ENCODE assay signal across 8 cellular contexts in the genomic region with DNA sequence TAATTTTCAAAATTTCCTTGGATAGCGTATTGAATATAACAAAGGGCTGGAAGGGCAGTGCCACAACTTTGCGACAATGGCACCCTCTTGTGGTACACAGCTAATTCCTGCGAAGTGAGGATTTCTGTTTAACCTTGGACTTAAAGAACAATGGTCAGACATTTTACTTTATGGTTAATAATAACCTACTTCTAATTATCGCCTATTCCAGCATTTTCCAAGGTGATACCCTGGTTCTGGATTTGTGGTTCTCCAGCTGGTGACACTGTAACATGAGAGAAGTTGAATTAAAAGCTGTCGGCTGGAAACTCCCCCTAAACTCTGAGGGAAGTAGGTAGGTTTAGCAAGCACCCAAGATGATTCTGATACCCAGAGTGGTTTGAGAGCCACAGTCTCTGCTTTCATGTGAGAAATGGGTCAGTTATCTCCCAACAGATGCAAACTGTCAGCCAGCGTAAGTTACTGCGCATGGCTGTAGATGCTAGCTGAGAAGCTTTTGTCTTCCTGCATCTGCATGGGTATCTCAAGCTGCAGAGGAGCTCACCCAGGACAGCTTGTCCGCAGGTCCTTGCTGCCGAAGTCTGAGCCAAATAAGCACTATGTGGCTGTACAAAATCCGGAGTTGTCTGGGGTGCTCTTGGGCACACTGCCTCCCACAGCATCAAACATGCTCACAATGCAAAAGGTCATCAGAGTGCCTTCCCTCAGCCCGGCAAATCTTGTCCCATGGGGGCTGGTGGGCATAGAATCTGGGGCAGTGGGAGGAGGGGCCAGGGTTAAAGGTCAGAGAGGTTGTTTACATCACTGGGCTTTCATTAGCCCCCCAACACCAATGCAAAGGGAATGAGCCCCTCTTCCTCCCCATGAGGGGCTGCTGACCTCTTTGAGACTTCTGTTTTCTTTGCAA. TPM values are rescaled to one million over a fixed set of nuclear protein-coding genes. Genes with fewer than 3 reads are reported as not detected.
DNase-seq lines count a peak whose midpoint lies in the region; ATAC-seq and TF ChIP-seq lines count a peak whose summit lies in the region.

No MANE protein-coding gene starts in this region.

- intact Hi-C loops in Caco-2 (cut with micrococcal nuclease; ENCODE audit: unreplicated experiment), result loop anchor here (1.0 to 5.0 kb wide), 3 partner anchors 170 to 341 kb away; partner anchors contain the start of gene LRRK1

- H2BK12ac ChIP-seq in mesenchymal stem cell (ENCODE audit: low read length in 2 of 2), result no peak overlapping the region

- no peak overlapping the region for H3K23ac ChIP-seq in mesenchymal stem cell (ENCODE audit: low read length in 2 of 2)

- no peaks in the 10 kb centered on the region for H3K36me3 Mint-ChIP-seq in Caco-2 (ENCODE audit: insufficient read depth, unreplicated experiment)

- H3K79me1 ChIP-seq in mesenchymal stem cell (replicated peaks; ENCODE audit: low read length, poor library complexity, severe bottlenecking), result no peaks in the 10 kb centered on the region

- no peak overlapping the region for H2AK5ac ChIP-seq in mesenchymal stem cell (ENCODE audit: low read length, severe bottlenecking)

- no peak for TF ChIP-seq EP300 in suprapubic skin (IDR thresholded peaks at IDR 0.05)

- H2BK15ac ChIP-seq in mesenchymal stem cell (ENCODE audit: low read depth, poor library complexity, severe bottlenecking), result no peak overlapping the region

- no peak overlapping the region for H3K4ac ChIP-seq in mesenchymal stem cell (ENCODE audit: low read depth in 1 of 2, low read length in 2 of 2)

- ATAC-seq in GM21576 (IDR thresholded peaks at IDR 0.05; ENCODE audit: unreplicated experiment), result peak; percentile 65
- no peak for ATAC-seq in GM18873 (IDR thresholded peaks at IDR 0.05; ENCODE audit: low FRiP score, unreplicated experiment)

- H2BK120ac ChIP-seq in mesenchymal stem cell (ENCODE audit: low read depth, low read length), result no peak overlapping the region

- no peak overlapping the region for H4K8ac ChIP-seq in mesenchymal stem cell (ENCODE audit: low read length)

- no peak overlapping the region for H3K4me3 ChIP-seq in Caco-2 (ENCODE audit: low read depth, low read length)
- H3K4me3 ChIP-seq in WERI-Rb-1 (ENCODE audit: low read depth, low read length), result no peak overlapping the region
- no peak overlapping the region for H3K4me3 ChIP-seq in mesenchymal stem cell (ENCODE audit: insufficient read depth in 1 of 2, low read depth in 1 of 2, low read length in 2 of 2)
- no peak overlapping the region for H3K4me3 ChIP-seq in suprapubic skin

- H3K36me3 ChIP-seq in Caco-2 (ENCODE audit: control insufficient read depth, insufficient read depth, low read length), result no peaks in the 10 kb centered on the region
- no peaks in the 10 kb centered on the region for H3K36me3 ChIP-seq in WERI-Rb-1
- H3K36me3 ChIP-seq in mesenchymal stem cell (ENCODE audit: control insufficient read depth in 1 of 2, insufficient read depth in 2 of 2, low read depth in 1 of 2, low read length in 2 of 2), result no peaks in the 10 kb centered on the region
- H3K36me3 ChIP-seq in suprapubic skin, result no peaks in the 10 kb centered on the region

- CTCF ChIA-PET in Caco-2 (lab: Charles Lee), result interaction anchor here (0.6 to 1.4 kb wide), 9 partner anchors 9 to 251 kb away, joined by 3 to 14 read pairs (median 4); no protein-coding TSS in a partner anchor

- no peaks in the 10 kb centered on the region for H3K4me1 ChIP-seq in Caco-2
- H3K4me1 ChIP-seq in mesenchymal stem cell (ENCODE audit: control insufficient read depth, insufficient read depth, low read depth, low read length), result peaks cover 3% of the 10 kb centered on the region
- no peaks in the 10 kb centered on the region for H3K4me1 ChIP-seq in suprapubic skin

- WGBS in mesenchymal stem cell, result 72% methylated on average over 7 of the region's 11 CpGs
- 32% methylated on average over 8 of the region's 11 CpGs for WGBS in suprapubic skin

- peak overlapping the region; percentile 40 for H3K9ac ChIP-seq in mesenchymal stem cell (ENCODE audit: low read length)

- peaks cover 2% of the 10 kb centered on the region for H3K27me3 Mint-ChIP-seq in Caco-2 (ENCODE audit: insufficient read depth, unreplicated experiment)

- no TSS peak for BruUV-seq in Caco-2 (replicated peaks; lab: Mats Ljungman, UMichigan)

- TF ChIP-seq POLR2A in suprapubic skin (IDR thresholded peaks at IDR 0.05), result no peak

- H3K4me3 Mint-ChIP-seq in Caco-2 (ENCODE audit: unreplicated experiment), result no peak overlapping the region

- H2BK5ac ChIP-seq in mesenchymal stem cell (ENCODE audit: low read depth, low read length, poor library complexity, severe bottlenecking), result no peak overlapping the region

- no peaks in the 10 kb centered on the region for H3K9me3 Mint-ChIP-seq in Caco-2 (ENCODE audit: unreplicated experiment)

- DNase-seq in Caco-2, result peak in 1 of 2 experiments; percentile 64
- peak; percentile 69 to 80 for DNase-seq in NCI-H2081 (lab: John Stamatoyannopoulos, UW)
- peak; percentile 48 for DNase-seq in WERI-Rb-1
- peak; percentile 28 for DNase-seq in effector CD8-positive, alpha-beta T cell (lab: John Stamatoyannopoulos, UW)
- DNase-seq in mesenchymal stem cell, result peak; percentile 73
- DNase-seq in suprapubic skin (ENCODE audit: low spot score in 2 of 2), result no peak

- no peak overlapping the region for H3K14ac ChIP-seq in mesenchymal stem cell (ENCODE audit: low read length in 2 of 2)

- H3K27ac ChIP-seq in WERI-Rb-1 (no peak overlapping the region), mesenchymal stem cell (ENCODE audit: low read length, poor library complexity, severe bottlenecking) (no peak overlapping the region), suprapubic skin (no peak overlapping the region)

- POLR2A ChIA-PET in Caco-2 (lab: Charles Lee), result no interaction called here

- no peak overlapping the region for H3K18ac ChIP-seq in mesenchymal stem cell (ENCODE audit: low read depth in 1 of 2, low read length in 2 of 2)

- H3K4me1 Mint-ChIP-seq in Caco-2 (ENCODE audit: low read depth, unreplicated experiment), result no peaks in the 10 kb centered on the region

- H3K4me2 ChIP-seq in mesenchymal stem cell (ENCODE audit: low read length, poor library complexity, severe bottlenecking), result no peak overlapping the region

- H2AFZ ChIP-seq in mesenchymal stem cell (ENCODE audit: low read depth, low read length), result no peak overlapping the region

- no peak overlapping the region for H3K27ac Mint-ChIP-seq in Caco-2 (ENCODE audit: unreplicated experiment)

- H3K9me3 ChIP-seq in Caco-2 (no peaks in the 10 kb centered on the region), WERI-Rb-1 (ENCODE audit: severe bottlenecking) (no peaks in the 10 kb centered on the region), mesenchymal stem cell (ENCODE audit: control insufficient read depth, low read length) (no peaks in the 10 kb centered on the region), suprapubic skin (no peaks in the 10 kb centered on the region)

- peak overlapping the region; percentile 41 for H4K91ac ChIP-seq in mesenchymal stem cell (ENCODE audit: low read length)

- H3K27me3 ChIP-seq in Caco-2 (replicated peaks; ENCODE audit: control insufficient read depth, insufficient read depth, low read length), result no peaks in the 10 kb centered on the region
- no peaks in the 10 kb centered on the region for H3K27me3 ChIP-seq in WERI-Rb-1 (ENCODE audit: insufficient read depth, low read depth, severe bottlenecking)
- peaks cover 0 to 7% of the 10 kb centered on the region in 2 experiments for H3K27me3 ChIP-seq in mesenchymal stem cell (ENCODE audit: control insufficient read depth in 1 of 2, insufficient read depth in 1 of 2, low read length in 2 of 2)
- no peaks in the 10 kb centered on the region for H3K27me3 ChIP-seq in suprapubic skin

- TF ChIP-seq CTCF in Caco-2 (IDR thresholded peaks at IDR 0.05; ENCODE audit: insufficient read depth in 1 of 2, low read depth in 1 of 2, low read length in 1 of 2, severe bottlenecking in 1 of 2, unreplicated experiment in 1 of 2) (peak; percentile 70 to 84), WERI-Rb-1 (IDR thresholded peaks at IDR 0.05; ENCODE audit: low read depth, low read length) (peak; percentile 66; the same call in 1 of the 2 replicates), suprapubic skin (IDR thresholded peaks at IDR 0.05) (peak; percentile 69 to 89)

RNA-seq across cellular contexts. Expression of gene CHSY1, which starts 6.6 kb away (rescaled TPM):
- total RNA-seq in Caco-2 (2022), result 17.5 and 18.7 TPM in 2 replicates
- 30.7 TPM for polyA plus RNA-seq in mesenchymal stem cell (2013, experiment 1 of 2)
- polyA plus RNA-seq in mesenchymal stem cell (2013, experiment 2 of 2), result 32.2 TPM
- 10 to 100 TPM; 29.7 to 39.6 (median 30.5) TPM for total RNA-seq in suprapubic skin

RNA-seq across cellular contexts. Expression of gene SELENOS, which starts 18.8 kb away (rescaled TPM):
- total RNA-seq in Caco-2 (2022) (69.7 and 71.3 TPM in 2 replicates), suprapubic skin (10 to 100 TPM; 39.8 to 88.3 (median 50.2) TPM)
- 89.5 TPM for polyA plus RNA-seq in mesenchymal stem cell (2013, experiment 1 of 2)
- polyA plus RNA-seq in mesenchymal stem cell (2013, experiment 2 of 2), result 95.2 TPM

RNA-seq across cellular contexts. Expression of gene SNRPA1, which starts 36.6 kb away (rescaled TPM):
- total RNA-seq in Caco-2 (2022) (123 and 132 TPM in 2 replicates), suprapubic skin (100 to 1,000 TPM in 1 of 4 donors, 10 to 100 TPM in 3; 43.1 to 122 (median 48.2) TPM)
- 40.4 TPM for polyA plus RNA-seq in mesenchymal stem cell (2013, experiment 1 of 2)
- 42.2 TPM for polyA plus RNA-seq in mesenchymal stem cell (2013, experiment 2 of 2)

Comparison
In these comparisons a context has a peak if more than half of its experiments do, and no peak if none do; other contexts are left out.
1. DNase-seq: peak in NCI-H2081 (2 of 2), WERI-Rb-1 (single experiment), effector CD8-positive, alpha-beta T cell (single experiment) and mesenchymal stem cell (single experiment); none in suprapubic skin (0 of 2).
2. Peak in every context shown above with its lines, with median percentiles within 50 percentile points of each other: CTCF ChIP-seq.